ENCODE assay signal across 1 cellular context in the genomic region with DNA sequence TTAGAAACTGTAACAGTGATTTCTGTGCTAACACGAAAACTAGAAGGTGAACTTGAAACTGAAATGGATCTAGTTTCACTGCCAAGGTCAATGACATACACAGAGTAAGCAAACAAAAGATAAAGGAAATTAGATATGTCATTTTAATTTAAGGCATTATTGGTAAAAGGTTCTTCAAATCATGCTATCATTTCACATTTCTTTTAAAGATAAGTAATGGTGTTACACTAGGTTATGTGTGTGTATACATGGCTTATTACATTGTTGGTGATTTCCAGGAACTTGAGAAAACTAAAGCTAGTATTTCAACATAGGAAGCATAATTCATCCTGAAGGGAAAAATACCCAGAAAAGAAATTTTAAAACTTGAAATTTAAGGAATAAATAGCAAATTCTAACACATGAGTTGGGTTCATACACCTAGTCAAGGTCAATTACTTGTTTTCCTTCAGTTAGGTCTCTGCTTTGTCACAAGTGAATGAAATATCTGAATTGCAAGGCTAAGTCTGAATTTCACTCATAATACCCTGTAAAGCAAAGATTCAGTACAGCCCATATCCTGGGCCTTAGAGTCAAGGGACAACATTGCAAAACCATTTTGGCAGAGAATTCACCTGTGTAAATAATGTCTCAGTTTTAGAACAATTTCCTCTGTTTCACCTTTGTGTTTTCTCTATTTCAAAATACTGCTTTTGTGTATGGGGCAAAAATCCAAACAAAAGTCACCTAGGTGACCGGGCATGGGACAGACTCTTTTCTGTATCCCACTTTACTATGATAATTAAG.
TF ChIP-seq lines count a peak whose summit lies in the region.

No MANE protein-coding gene starts in this region.

TF ChIP-seq in HepG2, 621 proteins besides CTCF, POLR2A, EP300 and RAD21 (continued from another document and continues in another):
- TF ChIP-seq, protein P1, sequence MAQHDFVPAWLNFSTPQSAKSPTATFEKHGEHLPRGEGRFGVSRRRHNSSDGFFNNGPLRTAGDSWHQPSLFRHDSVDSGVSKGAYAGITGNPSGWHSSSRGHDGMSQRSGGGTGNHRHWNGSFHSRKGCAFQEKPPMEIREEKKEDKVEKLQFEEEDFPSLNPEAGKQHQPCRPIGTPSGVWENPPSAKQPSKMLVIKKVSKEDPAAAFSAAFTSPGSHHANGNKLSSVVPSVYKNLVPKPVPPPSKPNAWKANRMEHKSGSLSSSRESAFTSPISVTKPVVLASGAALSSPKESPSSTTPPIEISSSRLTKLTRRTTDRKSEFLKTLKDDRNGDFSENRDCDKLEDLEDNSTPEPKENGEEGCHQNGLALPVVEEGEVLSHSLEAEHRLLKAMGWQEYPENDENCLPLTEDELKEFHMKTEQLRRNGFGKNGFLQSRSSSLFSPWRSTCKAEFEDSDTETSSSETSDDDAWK (CRISPR knock-in tag; IDR thresholded peaks at IDR 0.05) = no peak
- TF ChIP-seq, protein P2, sequence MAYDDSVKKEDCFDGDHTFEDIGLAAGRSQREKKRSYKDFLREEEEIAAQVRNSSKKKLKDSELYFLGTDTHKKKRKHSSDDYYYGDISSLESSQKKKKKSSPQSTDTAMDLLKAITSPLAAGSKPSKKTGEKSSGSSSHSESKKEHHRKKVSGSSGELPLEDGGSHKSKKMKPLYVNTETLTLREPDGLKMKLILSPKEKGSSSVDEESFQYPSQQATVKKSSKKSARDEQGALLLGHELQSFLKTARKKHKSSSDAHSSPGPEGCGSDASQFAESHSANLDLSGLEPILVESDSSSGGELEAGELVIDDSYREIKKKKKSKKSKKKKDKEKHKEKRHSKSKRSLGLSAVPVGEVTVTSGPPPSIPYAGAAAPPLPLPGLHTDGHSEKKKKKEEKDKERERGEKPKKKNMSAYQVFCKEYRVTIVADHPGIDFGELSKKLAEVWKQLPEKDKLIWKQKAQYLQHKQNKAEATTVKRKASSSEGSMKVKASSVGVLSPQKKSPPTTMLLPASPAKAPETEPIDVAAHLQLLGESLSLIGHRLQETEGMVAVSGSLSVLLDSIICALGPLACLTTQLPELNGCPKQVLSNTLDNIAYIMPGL (CRISPR knock-in tag; IDR thresholded peaks at IDR 0.05; ENCODE audit: borderline replicate concordance in 1 of 2, low read depth in 1 of 2) = no peak
- TF ChIP-seq ZSCAN30 (CRISPR knock-in tag; IDR thresholded peaks at IDR 0.05) = no peak
- TF ChIP-seq, protein P3, sequence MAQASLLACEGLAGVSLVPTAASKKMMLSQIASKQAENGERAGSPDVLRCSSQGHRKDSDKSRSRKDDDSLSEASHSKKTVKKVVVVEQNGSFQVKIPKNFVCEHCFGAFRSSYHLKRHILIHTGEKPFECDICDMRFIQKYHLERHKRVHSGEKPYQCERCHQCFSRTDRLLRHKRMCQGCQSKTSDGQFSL (CRISPR knock-in tag; IDR thresholded peaks at IDR 0.05) = no peak
- TF ChIP-seq, protein P4, sequence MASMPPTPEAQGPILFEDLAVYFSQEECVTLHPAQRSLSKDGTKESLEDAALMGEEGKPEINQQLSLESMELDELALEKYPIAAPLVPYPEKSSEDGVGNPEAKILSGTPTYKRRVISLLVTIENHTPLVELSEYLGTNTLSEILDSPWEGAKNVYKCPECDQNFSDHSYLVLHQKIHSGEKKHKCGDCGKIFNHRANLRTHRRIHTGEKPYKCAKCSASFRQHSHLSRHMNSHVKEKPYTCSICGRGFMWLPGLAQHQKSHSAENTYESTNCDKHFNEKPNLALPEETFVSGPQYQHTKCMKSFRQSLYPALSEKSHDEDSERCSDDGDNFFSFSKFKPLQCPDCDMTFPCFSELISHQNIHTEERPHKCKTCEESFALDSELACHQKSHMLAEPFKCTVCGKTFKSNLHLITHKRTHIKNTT (CRISPR knock-in tag; IDR thresholded peaks at IDR 0.05) = no peak
- TF ChIP-seq, protein P5, sequence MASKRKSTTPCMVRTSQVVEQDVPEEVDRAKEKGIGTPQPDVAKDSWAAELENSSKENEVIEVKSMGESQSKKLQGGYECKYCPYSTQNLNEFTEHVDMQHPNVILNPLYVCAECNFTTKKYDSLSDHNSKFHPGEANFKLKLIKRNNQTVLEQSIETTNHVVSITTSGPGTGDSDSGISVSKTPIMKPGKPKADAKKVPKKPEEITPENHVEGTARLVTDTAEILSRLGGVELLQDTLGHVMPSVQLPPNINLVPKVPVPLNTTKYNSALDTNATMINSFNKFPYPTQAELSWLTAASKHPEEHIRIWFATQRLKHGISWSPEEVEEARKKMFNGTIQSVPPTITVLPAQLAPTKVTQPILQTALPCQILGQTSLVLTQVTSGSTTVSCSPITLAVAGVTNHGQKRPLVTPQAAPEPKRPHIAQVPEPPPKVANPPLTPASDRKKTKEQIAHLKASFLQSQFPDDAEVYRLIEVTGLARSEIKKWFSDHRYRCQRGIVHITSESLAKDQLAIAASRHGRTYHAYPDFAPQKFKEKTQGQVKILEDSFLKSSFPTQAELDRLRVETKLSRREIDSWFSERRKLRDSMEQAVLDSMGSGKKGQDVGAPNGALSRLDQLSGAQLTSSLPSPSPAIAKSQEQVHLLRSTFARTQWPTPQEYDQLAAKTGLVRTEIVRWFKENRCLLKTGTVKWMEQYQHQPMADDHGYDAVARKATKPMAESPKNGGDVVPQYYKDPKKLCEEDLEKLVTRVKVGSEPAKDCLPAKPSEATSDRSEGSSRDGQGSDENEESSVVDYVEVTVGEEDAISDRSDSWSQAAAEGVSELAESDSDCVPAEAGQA (IDR thresholded peaks at IDR 0.05; ENCODE audit: low read depth) = no peak
- TF ChIP-seq, protein P5 (CRISPR knock-in tag; IDR thresholded peaks at IDR 0.05; ENCODE audit: borderline replicate concordance) = no peak
- peak; percentile 98 for TF ChIP-seq SOX13 (IDR thresholded peaks at IDR 0.05)
- TF ChIP-seq SOX13 (CRISPR knock-in tag; conservative IDR thresholded peaks at IDR 0.05 in 1 of 2, IDR thresholded peaks at IDR 0.05 in 1 of 2) = peak in 1 of 2 experiments; percentile 100; a peak in 2 of 4 replicates
- no peak for TF ChIP-seq SNAI1 (CRISPR knock-in tag; IDR thresholded peaks at IDR 0.05; ENCODE audit: borderline replicate concordance)
- no peak for TF ChIP-seq ZNF282 (IDR thresholded peaks at IDR 0.05; ENCODE audit: partially characterized antibody)
- no peak for TF ChIP-seq ZNF180 (CRISPR knock-in tag; IDR thresholded peaks at IDR 0.05; ENCODE audit: borderline replicate concordance, low read depth)
- TF ChIP-seq ZNF670 (CRISPR knock-in tag; IDR thresholded peaks at IDR 0.05; ENCODE audit: borderline replicate concordance) = no peak
- no peak for TF ChIP-seq ATF7-NPFF (CRISPR knock-in tag; IDR thresholded peaks at IDR 0.05; ENCODE audit: low read depth)
- TF ChIP-seq, protein P6, sequence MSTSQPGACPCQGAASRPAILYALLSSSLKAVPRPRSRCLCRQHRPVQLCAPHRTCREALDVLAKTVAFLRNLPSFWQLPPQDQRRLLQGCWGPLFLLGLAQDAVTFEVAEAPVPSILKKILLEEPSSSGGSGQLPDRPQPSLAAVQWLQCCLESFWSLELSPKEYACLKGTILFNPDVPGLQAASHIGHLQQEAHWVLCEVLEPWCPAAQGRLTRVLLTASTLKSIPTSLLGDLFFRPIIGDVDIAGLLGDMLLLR (CRISPR knock-in tag; IDR thresholded peaks at IDR 0.05) = no peak
- TF ChIP-seq, protein P7, sequence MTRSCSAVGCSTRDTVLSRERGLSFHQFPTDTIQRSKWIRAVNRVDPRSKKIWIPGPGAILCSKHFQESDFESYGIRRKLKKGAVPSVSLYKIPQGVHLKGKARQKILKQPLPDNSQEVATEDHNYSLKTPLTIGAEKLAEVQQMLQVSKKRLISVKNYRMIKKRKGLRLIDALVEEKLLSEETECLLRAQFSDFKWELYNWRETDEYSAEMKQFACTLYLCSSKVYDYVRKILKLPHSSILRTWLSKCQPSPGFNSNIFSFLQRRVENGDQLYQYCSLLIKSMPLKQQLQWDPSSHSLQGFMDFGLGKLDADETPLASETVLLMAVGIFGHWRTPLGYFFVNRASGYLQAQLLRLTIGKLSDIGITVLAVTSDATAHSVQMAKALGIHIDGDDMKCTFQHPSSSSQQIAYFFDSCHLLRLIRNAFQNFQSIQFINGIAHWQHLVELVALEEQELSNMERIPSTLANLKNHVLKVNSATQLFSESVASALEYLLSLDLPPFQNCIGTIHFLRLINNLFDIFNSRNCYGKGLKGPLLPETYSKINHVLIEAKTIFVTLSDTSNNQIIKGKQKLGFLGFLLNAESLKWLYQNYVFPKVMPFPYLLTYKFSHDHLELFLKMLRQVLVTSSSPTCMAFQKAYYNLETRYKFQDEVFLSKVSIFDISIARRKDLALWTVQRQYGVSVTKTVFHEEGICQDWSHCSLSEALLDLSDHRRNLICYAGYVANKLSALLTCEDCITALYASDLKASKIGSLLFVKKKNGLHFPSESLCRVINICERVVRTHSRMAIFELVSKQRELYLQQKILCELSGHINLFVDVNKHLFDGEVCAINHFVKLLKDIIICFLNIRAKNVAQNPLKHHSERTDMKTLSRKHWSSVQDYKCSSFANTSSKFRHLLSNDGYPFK (CRISPR knock-in tag; IDR thresholded peaks at IDR 0.05; ENCODE audit: borderline replicate concordance) = no peak
- TF ChIP-seq GZF1 (CRISPR knock-in tag; IDR thresholded peaks at IDR 0.05) = no peak
- no peak for TF ChIP-seq PCBP2 (optimal IDR thresholded peaks at IDR 0.05; ENCODE audit: low read depth, low read length, poor library complexity, severe bottlenecking)
- TF ChIP-seq KDM1A (CRISPR knock-in tag; IDR thresholded peaks at IDR 0.05) = 0 out of 2 replicates have a peak, but pooled peaks have one; percentile 50
- no peak for TF ChIP-seq ZNF234 (CRISPR knock-in tag; conservative IDR thresholded peaks at IDR 0.05)
- no peak for TF ChIP-seq DMAP1 (CRISPR knock-in tag; IDR thresholded peaks at IDR 0.05)
- no peak for TF ChIP-seq ZNF660 (CRISPR knock-in tag; IDR thresholded peaks at IDR 0.05; ENCODE audit: borderline replicate concordance, low read depth)
- no peak for TF ChIP-seq ZNF83 (CRISPR knock-in tag; IDR thresholded peaks at IDR 0.05; ENCODE audit: borderline replicate concordance)
- no peak for TF ChIP-seq MYC (CRISPR knock-in tag; IDR thresholded peaks at IDR 0.05; ENCODE audit: borderline replicate concordance)
- no peak; the same call in 1 of the 2 replicates for TF ChIP-seq ZNF878 (CRISPR knock-in tag; IDR thresholded peaks at IDR 0.05)
- TF ChIP-seq, protein P8, sequence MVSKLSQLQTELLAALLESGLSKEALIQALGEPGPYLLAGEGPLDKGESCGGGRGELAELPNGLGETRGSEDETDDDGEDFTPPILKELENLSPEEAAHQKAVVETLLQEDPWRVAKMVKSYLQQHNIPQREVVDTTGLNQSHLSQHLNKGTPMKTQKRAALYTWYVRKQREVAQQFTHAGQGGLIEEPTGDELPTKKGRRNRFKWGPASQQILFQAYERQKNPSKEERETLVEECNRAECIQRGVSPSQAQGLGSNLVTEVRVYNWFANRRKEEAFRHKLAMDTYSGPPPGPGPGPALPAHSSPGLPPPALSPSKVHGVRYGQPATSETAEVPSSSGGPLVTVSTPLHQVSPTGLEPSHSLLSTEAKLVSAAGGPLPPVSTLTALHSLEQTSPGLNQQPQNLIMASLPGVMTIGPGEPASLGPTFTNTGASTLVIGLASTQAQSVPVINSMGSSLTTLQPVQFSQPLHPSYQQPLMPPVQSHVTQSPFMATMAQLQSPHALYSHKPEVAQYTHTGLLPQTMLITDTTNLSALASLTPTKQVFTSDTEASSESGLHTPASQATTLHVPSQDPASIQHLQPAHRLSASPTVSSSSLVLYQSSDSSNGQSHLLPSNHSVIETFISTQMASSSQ (IDR thresholded peaks at IDR 0.05; ENCODE audit: low read depth) = no peak
- TF ChIP-seq, protein P8 (CRISPR knock-in tag; IDR thresholded peaks at IDR 0.05; ENCODE audit: borderline replicate concordance) = peak; percentile 49; the same call in 1 of the 2 replicates
- TF ChIP-seq ZNF629 (CRISPR knock-in tag; conservative IDR thresholded peaks at IDR 0.05) = no peak
- TF ChIP-seq CEBPB (IDR thresholded peaks at IDR 0.05; ENCODE audit: borderline replicate concordance, low read depth, low read length) = peak; percentile 94
- TF ChIP-seq FLYWCH1 (CRISPR knock-in tag; IDR thresholded peaks at IDR 0.05) = no peak
- TF ChIP-seq, protein P9, sequence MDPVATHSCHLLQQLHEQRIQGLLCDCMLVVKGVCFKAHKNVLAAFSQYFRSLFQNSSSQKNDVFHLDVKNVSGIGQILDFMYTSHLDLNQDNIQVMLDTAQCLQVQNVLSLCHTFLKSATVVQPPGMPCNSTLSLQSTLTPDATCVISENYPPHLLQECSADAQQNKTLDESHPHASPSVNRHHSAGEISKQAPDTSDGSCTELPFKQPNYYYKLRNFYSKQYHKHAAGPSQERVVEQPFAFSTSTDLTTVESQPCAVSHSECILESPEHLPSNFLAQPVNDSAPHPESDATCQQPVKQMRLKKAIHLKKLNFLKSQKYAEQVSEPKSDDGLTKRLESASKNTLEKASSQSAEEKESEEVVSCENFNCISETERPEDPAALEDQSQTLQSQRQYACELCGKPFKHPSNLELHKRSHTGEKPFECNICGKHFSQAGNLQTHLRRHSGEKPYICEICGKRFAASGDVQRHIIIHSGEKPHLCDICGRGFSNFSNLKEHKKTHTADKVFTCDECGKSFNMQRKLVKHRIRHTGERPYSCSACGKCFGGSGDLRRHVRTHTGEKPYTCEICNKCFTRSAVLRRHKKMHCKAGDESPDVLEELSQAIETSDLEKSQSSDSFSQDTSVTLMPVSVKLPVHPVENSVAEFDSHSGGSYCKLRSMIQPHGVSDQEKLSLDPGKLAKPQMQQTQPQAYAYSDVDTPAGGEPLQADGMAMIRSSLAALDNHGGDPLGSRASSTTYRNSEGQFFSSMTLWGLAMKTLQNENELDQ (CRISPR knock-in tag; IDR thresholded peaks at IDR 0.05; ENCODE audit: borderline replicate concordance) = no peak
- TF ChIP-seq ELF1 (CRISPR knock-in tag; IDR thresholded peaks at IDR 0.05) = no peak
- peak; percentile 91 for TF ChIP-seq GATAD2A (CRISPR knock-in tag; IDR thresholded peaks at IDR 0.05)
